ENCODE assay signal across 2 cellular contexts in the genomic region with DNA sequence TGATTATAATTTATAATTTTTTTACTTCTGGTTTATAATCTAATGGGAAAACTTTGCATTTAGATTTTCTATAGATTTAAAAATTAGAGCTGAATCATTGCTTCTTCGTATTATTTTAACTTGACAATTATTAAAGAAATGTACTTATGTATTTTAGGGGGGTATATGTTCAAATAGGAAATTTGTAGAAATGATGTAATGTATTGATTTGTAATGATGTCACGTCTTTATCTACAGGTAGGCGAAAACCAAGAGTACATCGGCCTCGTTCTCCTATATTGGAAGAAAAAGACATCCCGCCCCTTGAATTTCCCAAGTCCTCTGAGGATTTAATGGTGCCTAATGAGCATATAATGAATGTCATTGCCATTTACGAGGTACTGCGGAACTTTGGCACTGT.
TF ChIP-seq lines count a peak whose summit lies in the region.

No MANE protein-coding gene starts in this region.

TF ChIP-seq in HepG2, 621 proteins besides CTCF, POLR2A, EP300 and RAD21:
- no peak for TF ChIP-seq ARID2 (CRISPR knock-in tag; IDR thresholded peaks at IDR 0.05; ENCODE audit: borderline replicate concordance)
- no peak for TF ChIP-seq HIVEP1 (CRISPR knock-in tag; IDR thresholded peaks at IDR 0.05)
- peak; percentile 85 for TF ChIP-seq ATF7 (IDR thresholded peaks at IDR 0.05)
- TF ChIP-seq ATF7 (CRISPR knock-in tag; IDR thresholded peaks at IDR 0.05) = no peak

TF ChIP-seq in HEK293, 187 proteins besides CTCF, POLR2A, EP300 and RAD21:
- TF ChIP-seq, protein P1, sequence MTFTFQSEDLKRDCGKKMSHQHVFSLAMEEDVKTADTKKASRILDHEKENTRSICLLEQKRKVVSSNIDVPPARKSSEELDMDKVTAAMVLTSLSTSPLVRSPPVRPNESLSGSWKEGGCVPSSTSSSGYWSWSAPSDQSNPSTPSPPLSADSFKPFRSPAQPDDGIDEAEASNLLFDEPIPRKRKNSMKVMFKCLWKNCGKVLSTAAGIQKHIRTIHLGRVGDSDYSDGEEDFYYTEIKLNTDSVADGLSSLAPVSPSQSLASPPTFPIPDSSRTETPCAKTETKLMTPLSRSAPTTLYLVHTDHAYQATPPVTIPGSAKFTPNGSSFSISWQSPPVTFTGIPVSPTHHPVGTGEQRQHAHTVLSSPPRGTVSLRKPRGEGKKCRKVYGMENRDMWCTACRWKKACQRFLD (tag by site-specific recombination; IDR thresholded peaks at IDR 0.05) = no peak
- TF ChIP-seq ZNF610 (tag by site-specific recombination; IDR thresholded peaks at IDR 0.05; ENCODE audit: borderline replicate concordance) (no peak), ZNF146 (tag by site-specific recombination; IDR thresholded peaks at IDR 0.05) (no peak)
- TF ChIP-seq, protein P2, sequence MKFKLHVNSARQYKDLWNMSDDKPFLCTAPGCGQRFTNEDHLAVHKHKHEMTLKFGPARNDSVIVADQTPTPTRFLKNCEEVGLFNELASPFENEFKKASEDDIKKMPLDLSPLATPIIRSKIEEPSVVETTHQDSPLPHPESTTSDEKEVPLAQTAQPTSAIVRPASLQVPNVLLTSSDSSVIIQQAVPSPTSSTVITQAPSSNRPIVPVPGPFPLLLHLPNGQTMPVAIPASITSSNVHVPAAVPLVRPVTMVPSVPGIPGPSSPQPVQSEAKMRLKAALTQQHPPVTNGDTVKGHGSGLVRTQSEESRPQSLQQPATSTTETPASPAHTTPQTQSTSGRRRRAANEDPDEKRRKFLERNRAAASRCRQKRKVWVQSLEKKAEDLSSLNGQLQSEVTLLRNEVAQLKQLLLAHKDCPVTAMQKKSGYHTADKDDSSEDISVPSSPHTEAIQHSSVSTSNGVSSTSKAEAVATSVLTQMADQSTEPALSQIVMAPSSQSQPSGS (tag by site-specific recombination; IDR thresholded peaks at IDR 0.05; ENCODE audit: low read depth) = peak; percentile 82
